22 cellular contexts compared by ENCODE assay signal in the genomic region with DNA sequence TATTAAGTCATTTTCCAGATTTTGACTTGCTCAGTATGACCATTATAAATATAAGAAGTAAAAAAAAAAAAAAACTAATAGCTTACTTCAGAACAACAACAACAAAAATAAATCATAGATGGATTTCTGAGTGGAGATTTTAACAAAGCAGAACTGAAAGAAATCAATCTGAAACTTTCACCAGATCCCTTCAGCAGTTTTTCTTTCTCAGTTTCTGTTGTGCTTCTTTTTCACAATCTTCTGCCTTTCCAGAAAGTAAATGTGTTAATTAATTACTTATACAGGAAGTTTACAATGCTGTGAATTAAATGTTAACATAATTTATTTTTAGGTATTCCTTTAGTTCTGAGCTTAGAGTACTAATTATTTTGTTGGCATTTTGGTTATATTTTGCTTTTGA.
DNase-seq lines count a peak whose midpoint lies in the region; ATAC-seq, FAIRE-seq and TF ChIP-seq lines count a peak whose summit lies in the region.
"Had no signal": no experiment of that assay in that cellular context is flagged by ENCODE, and none has a peak within 500 bp of the region (broad histone marks: within the 10 kb centered on the region; RNA-seq: fewer than 3 reads in every experiment).

No MANE protein-coding gene starts in this region.

- TF ChIP-seq CTCF in GM13976 (IDR thresholded peaks at IDR 0.05; ENCODE audit: borderline replicate concordance, control extremely low read depth, extremely low read depth, insufficient read depth, missing control alignments) = no peak

- no peak for DNase-seq in GM18507 (ENCODE audit: extremely low spot score, insufficient read length, low read depth)
- DNase-seq in GM13976 (ENCODE audit: low spot score) = no peak
- no peak for DNase-seq in NCI-H1930 (lab: John Stamatoyannopoulos, UW)
- DNase-seq in NK-92 treated with Interleukin-12 subunit alpha and Interleukin-12 subunit beta, amount 100 ng/mL, for 24 hours (lab: John Stamatoyannopoulos, UW) = no peak
- no peak for DNase-seq in NCI-H2171 treated with DMSO at 0.1 percent for 48 hours (lab: John Stamatoyannopoulos, UW)
- DNase-seq: activated gamma-delta T cell treated with Interleukin-2 at 50 U/mL for 16 hours; CD8-positive, alpha-beta memory T cell; dermis blood vessel endothelial cell; GF-D8; mucosa of descending colon; NCI-H187; occipital lobe; stimulated activated CD4-positive, alpha-beta T cell treated with anti-CD3 and anti-CD28 coated beads, Interleukin-4, amount 100 ng/mL, for 4 hours had no signal

- ATAC-seq in GM19468 (IDR thresholded peaks at IDR 0.05; ENCODE audit: extremely low read depth, unreplicated experiment) (peak; percentile 84), HG02840 (IDR thresholded peaks at IDR 0.05; ENCODE audit: low FRiP score, unreplicated experiment) (peak; percentile 70), HG03457 (IDR thresholded peaks at IDR 0.05; ENCODE audit: unreplicated experiment) (peak; percentile 88)
- ATAC-seq: A549; HCT116; mucosa of descending colon; Panc1; sciatic nerve; stimulated activated effector memory CD8-positive, alpha-beta T cell treated with anti-CD3 and anti-CD28 coated beads, Interleukin-12 subunit alpha, Interleukin-12 subunit beta, amount 100 ng/mL, for 72 hours had no signal

- peak; percentile 29 for FAIRE-seq in GM18507 (lab: Jason Lieb, UNC)
- FAIRE-seq: A549, urothelium cell line had no signal

- in situ Hi-C loops in GM13976 (cut with MboI; ENCODE audit: low sequenced_read_pairs, unreplicated experiment) = no loop called here
